1 cellular context compared by ENCODE assay signal in the genomic region with DNA sequence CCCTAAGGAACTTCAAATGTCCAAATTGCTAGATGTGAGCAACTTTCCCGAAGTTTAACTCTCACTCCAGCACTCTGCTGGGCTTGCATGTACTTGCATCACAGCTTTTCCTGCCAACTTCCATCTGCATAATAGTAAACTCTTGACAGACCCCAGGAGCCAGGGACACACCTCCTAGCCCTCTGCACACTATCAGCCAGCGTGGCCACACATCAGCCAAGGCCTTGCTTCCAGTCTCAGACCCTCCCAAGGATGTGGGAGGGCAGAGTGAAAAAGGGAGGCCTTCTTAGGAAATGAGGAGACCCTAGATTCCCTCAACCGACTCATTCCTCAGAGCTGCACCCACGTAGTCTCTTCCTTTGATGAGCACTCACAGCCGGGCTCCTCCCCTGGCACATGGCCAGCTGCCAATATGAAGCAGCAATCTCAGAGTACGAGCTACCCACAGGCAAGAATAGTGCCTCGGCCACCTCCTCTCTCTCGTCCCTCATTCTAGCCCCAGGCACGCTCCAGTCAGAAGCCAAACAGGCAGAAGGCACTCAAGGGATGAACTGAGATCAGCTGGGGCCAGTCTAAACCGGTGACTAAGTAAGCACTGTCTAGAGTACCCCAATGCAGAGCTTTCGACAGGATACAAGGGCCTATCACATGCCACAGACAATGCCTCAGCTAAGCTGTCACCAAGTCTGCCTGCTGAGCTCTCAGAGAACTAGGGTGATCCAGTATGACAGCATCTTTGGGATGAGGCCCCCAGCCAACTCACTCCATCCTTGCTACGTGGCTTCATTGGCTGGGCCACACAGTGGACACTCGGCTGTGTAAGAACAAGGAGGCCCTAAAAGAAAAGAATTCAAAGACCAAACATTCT.
TF ChIP-seq lines count a peak whose summit lies in the region.

No MANE protein-coding gene starts in this region.

TF ChIP-seq in A549, 52 proteins besides CTCF, POLR2A, EP300 and RAD21:
- no peak for TF ChIP-seq TFCP2L1 (CRISPR knock-in tag; IDR thresholded peaks at IDR 0.05)
- TF ChIP-seq HMGXB4 (CRISPR knock-in tag; IDR thresholded peaks at IDR 0.05; ENCODE audit: borderline replicate concordance) = no peak
